Comparison of ENCODE assay signal across 1 cellular context in genomic region chr7:50649259-50649885, GRCh38.
TF ChIP-seq lines count a peak whose summit lies in the region.

No MANE protein-coding gene starts in this region.

TF ChIP-seq in WTC11, 78 proteins besides CTCF, POLR2A, EP300 and RAD21 (continued from another document):
- TF ChIP-seq CBFB (CRISPR knock-in tag; IDR thresholded peaks at IDR 0.05; ENCODE audit: low read depth) (no peak), IRF2 (CRISPR knock-in tag; IDR thresholded peaks at IDR 0.05; ENCODE audit: borderline replicate concordance, low read depth) (no peak), USF1 (CRISPR knock-in tag; IDR thresholded peaks at IDR 0.05) (no peak), ERG (CRISPR knock-in tag; IDR thresholded peaks at IDR 0.05) (no peak), FOXJ3 (CRISPR knock-in tag; IDR thresholded peaks at IDR 0.05; ENCODE audit: borderline replicate concordance) (no peak), NR3C1 (CRISPR knock-in tag; conservative IDR thresholded peaks at IDR 0.05; ENCODE audit: low read depth) (no peak), SMAD4 (CRISPR knock-in tag; IDR thresholded peaks at IDR 0.05) (no peak), ATF2 (CRISPR knock-in tag; IDR thresholded peaks at IDR 0.05; ENCODE audit: borderline replicate concordance, low read depth) (no peak), MLX (CRISPR knock-in tag; IDR thresholded peaks at IDR 0.05) (no peak)
TF ChIP-seq in WTC11: peak in this region for 0.
